ENCODE assay signal across 1 cellular context in the genomic region with DNA sequence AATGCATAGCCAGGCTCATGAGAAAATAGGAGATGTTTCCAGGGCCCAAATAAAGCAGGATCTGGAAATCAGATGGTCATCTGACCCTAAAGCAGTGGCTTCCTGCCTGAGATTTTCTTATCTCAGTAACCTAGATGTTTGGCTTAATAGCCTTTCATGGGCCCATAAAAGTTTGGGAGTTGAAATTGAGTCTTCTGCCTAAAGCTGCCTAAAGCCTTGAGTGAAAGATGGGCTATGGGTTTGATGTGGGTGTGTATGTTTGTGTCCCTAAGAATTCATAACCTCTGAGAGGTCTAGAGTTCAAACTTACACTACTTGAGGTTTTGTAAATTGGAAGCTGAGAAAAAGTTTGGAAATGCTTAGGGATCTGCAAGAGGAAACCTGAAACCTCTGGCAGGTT.
TF ChIP-seq lines count a peak whose summit lies in the region.

No MANE protein-coding gene starts in this region.

TF ChIP-seq in HCT116, 20 proteins besides CTCF, POLR2A, EP300 and RAD21:
- TF ChIP-seq, protein P1, sequence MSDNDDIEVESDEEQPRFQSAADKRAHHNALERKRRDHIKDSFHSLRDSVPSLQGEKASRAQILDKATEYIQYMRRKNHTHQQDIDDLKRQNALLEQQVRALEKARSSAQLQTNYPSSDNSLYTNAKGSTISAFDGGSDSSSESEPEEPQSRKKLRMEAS (IDR thresholded peaks at IDR 0.05), result no peak
- TF ChIP-seq JUND (IDR thresholded peaks at IDR 0.05) (no peak), TCF7L2 (IDR thresholded peaks at IDR 0.05; ENCODE audit: borderline replicate concordance, extremely low read depth, insufficient read depth, insufficient read length) (no peak), EGR1 (IDR thresholded peaks at IDR 0.05; ENCODE audit: low read depth) (no peak), SIN3A (IDR thresholded peaks at IDR 0.05; ENCODE audit: low read depth) (no peak)
